In the genomic region with DNA sequence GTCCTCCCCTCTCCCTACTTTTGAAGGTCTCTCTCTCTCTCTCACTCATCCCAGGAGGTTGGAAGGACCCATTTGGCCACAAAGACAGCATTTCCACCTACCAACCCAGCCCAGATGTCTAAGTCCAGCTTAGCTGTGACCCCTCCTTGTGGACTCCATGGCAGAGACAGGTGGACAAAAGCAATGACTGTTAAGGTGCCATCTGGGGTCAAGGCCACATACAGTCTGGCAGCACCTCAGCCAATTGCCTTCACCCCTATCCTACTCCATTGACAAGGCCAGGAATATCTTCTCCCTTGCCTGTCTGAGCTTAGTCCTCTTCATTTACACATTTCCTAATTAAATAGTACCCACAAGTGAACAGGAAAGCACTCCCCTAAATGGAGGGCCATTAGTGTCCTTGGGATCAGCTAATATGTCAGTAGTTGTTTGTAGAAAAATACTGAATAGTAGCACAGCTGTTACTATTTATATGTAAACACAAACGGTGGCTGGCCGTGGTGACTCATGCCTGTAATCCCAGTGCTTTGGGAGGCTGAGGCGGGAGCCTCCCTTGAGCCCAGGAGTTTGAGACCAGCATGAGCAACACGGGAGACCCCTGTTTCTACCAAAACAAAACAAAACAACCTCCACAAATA, we compare ENCODE assay signal across 1 cellular context.
TF ChIP-seq lines count a peak whose summit lies in the region.

No MANE protein-coding gene starts in this region.

TF ChIP-seq in HepG2, 621 proteins besides CTCF, POLR2A, EP300 and RAD21 (continued from another document and continues in another):
- TF ChIP-seq, protein P1, sequence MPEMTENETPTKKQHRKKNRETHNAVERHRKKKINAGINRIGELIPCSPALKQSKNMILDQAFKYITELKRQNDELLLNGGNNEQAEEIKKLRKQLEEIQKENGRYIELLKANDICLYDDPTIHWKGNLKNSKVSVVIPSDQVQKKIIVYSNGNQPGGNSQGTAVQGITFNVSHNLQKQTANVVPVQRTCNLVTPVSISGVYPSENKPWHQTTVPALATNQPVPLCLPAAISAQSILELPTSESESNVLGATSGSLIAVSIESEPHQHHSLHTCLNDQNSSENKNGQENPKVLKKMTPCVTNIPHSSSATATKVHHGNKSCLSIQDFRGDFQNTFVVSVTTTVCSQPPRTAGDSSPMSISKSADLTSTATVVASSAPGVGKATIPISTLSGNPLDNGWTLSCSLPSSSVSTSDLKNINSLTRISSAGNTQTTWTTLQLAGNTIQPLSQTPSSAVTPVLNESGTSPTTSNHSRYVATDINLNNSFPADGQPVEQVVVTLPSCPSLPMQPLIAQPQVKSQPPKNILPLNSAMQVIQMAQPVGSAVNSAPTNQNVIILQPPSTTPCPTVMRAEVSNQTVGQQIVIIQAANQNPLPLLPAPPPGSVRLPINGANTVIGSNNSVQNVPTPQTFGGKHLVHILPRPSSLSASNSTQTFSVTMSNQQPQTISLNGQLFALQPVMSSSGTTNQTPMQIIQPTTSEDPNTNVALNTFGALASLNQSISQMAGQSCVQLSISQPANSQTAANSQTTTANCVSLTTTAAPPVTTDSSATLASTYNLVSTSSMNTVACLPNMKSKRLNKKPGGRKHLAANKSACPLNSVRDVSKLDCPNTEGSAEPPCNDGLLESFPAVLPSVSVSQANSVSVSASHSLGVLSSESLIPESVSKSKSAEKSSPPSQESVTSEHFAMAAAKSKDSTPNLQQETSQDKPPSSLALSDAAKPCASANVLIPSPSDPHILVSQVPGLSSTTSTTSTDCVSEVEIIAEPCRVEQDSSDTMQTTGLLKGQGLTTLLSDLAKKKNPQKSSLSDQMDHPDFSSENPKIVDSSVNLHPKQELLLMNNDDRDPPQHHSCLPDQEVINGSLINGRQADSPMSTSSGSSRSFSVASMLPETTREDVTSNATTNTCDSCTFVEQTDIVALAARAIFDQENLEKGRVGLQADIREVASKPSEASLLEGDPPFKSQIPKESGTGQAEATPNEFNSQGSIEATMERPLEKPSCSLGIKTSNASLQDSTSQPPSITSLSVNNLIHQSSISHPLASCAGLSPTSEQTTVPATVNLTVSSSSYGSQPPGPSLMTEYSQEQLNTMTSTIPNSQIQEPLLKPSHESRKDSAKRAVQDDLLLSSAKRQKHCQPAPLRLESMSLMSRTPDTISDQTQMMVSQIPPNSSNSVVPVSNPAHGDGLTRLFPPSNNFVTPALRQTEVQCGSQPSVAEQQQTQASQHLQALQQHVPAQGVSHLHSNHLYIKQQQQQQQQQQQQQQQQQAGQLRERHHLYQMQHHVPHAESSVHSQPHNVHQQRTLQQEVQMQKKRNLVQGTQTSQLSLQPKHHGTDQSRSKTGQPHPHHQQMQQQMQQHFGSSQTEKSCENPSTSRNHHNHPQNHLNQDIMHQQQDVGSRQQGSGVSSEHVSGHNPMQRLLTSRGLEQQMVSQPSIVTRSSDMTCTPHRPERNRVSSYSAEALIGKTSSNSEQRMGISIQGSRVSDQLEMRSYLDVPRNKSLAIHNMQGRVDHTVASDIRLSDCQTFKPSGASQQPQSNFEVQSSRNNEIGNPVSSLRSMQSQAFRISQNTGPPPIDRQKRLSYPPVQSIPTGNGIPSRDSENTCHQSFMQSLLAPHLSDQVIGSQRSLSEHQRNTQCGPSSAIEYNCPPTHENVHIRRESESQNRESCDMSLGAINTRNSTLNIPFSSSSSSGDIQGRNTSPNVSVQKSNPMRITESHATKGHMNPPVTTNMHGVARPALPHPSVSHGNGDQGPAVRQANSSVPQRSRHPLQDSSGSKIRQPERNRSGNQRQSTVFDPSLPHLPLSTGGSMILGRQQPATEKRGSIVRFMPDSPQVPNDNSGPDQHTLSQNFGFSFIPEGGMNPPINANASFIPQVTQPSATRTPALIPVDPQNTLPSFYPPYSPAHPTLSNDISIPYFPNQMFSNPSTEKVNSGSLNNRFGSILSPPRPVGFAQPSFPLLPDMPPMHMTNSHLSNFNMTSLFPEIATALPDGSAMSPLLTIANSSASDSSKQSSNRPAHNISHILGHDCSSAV (CRISPR knock-in tag; IDR thresholded peaks at IDR 0.05; ENCODE audit: borderline replicate concordance): no peak
- TF ChIP-seq TEAD2 (CRISPR knock-in tag; IDR thresholded peaks at IDR 0.05): no peak
- TF ChIP-seq KAT7 (CRISPR knock-in tag; IDR thresholded peaks at IDR 0.05; ENCODE audit: borderline replicate concordance): no peak
- TF ChIP-seq NR2C2 (CRISPR knock-in tag; IDR thresholded peaks at IDR 0.05; ENCODE audit: borderline replicate concordance): peak; percentile 89
- TF ChIP-seq ZNF224 (CRISPR knock-in tag; IDR thresholded peaks at IDR 0.05): 0 out of 2 replicates have a peak, but pooled peaks have one; percentile 44
- no peak for TF ChIP-seq NFE2 (CRISPR knock-in tag; IDR thresholded peaks at IDR 0.05)
- peak; percentile 48; the same call in 1 of the 2 replicates for TF ChIP-seq SALL2 (CRISPR knock-in tag; IDR thresholded peaks at IDR 0.05)
- peak; percentile 98 for TF ChIP-seq TBX2 (CRISPR knock-in tag; IDR thresholded peaks at IDR 0.05; ENCODE audit: borderline replicate concordance)
- TF ChIP-seq MTF2 (CRISPR knock-in tag; IDR thresholded peaks at IDR 0.05; ENCODE audit: borderline replicate concordance): no peak
- no peak for TF ChIP-seq PAX8 (CRISPR knock-in tag; IDR thresholded peaks at IDR 0.05; ENCODE audit: borderline replicate concordance)
- peak; percentile 62; the same call in 1 of the 2 replicates for TF ChIP-seq REPIN1 (CRISPR knock-in tag; IDR thresholded peaks at IDR 0.05; ENCODE audit: borderline replicate concordance, low read depth)
- TF ChIP-seq ZNF670 (CRISPR knock-in tag; IDR thresholded peaks at IDR 0.05; ENCODE audit: borderline replicate concordance): peak; percentile 61; the same call in 1 of the 2 replicates
- no peak for TF ChIP-seq ARHGAP35 (CRISPR knock-in tag; IDR thresholded peaks at IDR 0.05; ENCODE audit: borderline replicate concordance)
- TF ChIP-seq, protein P2, sequence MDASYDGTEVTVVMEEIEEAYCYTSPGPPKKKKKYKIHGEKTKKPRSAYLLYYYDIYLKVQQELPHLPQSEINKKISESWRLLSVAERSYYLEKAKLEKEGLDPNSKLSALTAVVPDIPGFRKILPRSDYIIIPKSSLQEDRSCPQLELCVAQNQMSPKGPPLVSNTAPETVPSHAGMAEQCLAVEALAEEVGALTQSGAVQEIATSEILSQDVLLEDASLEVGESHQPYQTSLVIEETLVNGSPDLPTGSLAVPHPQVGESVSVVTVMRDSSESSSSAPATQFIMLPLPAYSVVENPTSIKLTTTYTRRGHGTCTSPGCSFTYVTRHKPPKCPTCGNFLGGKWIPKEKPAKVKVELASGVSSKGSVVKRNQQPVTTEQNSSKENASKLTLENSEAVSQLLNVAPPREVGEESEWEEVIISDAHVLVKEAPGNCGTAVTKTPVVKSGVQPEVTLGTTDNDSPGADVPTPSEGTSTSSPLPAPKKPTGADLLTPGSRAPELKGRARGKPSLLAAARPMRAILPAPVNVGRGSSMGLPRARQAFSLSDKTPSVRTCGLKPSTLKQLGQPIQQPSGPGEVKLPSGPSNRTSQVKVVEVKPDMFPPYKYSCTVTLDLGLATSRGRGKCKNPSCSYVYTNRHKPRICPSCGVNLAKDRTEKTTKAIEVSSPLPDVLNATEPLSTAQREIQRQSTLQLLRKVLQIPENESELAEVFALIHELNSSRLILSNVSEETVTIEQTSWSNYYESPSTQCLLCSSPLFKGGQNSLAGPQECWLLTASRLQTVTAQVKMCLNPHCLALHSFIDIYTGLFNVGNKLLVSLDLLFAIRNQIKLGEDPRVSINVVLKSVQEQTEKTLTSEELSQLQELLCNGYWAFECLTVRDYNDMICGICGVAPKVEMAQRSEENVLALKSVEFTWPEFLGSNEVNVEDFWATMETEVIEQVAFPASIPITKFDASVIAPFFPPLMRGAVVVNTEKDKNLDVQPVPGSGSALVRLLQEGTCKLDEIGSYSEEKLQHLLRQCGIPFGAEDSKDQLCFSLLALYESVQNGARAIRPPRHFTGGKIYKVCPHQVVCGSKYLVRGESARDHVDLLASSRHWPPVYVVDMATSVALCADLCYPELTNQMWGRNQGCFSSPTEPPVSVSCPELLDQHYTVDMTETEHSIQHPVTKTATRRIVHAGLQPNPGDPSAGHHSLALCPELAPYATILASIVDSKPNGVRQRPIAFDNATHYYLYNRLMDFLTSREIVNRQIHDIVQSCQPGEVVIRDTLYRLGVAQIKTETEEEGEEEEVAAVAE (CRISPR knock-in tag; IDR thresholded peaks at IDR 0.05; ENCODE audit: borderline replicate concordance): 0 out of 2 replicates have a peak, but pooled peaks have one; percentile 20
- no peak for TF ChIP-seq ZNF33A (CRISPR knock-in tag; IDR thresholded peaks at IDR 0.05; ENCODE audit: borderline replicate concordance)
- peak; percentile 81 for TF ChIP-seq NCOA2 (CRISPR knock-in tag; IDR thresholded peaks at IDR 0.05)
- 0 out of 2 replicates have a peak, but pooled peaks have one; percentile 51 for TF ChIP-seq ZFP90 (CRISPR knock-in tag; IDR thresholded peaks at IDR 0.05; ENCODE audit: borderline replicate concordance)
- TF ChIP-seq HNRNPH1 (optimal IDR thresholded peaks at IDR 0.05; ENCODE audit: low read depth, low read length): no peak
- no peak; the same call in 1 of the 2 replicates for TF ChIP-seq ZNF362 (CRISPR knock-in tag; IDR thresholded peaks at IDR 0.05; ENCODE audit: borderline replicate concordance)
- TF ChIP-seq, protein P3, sequence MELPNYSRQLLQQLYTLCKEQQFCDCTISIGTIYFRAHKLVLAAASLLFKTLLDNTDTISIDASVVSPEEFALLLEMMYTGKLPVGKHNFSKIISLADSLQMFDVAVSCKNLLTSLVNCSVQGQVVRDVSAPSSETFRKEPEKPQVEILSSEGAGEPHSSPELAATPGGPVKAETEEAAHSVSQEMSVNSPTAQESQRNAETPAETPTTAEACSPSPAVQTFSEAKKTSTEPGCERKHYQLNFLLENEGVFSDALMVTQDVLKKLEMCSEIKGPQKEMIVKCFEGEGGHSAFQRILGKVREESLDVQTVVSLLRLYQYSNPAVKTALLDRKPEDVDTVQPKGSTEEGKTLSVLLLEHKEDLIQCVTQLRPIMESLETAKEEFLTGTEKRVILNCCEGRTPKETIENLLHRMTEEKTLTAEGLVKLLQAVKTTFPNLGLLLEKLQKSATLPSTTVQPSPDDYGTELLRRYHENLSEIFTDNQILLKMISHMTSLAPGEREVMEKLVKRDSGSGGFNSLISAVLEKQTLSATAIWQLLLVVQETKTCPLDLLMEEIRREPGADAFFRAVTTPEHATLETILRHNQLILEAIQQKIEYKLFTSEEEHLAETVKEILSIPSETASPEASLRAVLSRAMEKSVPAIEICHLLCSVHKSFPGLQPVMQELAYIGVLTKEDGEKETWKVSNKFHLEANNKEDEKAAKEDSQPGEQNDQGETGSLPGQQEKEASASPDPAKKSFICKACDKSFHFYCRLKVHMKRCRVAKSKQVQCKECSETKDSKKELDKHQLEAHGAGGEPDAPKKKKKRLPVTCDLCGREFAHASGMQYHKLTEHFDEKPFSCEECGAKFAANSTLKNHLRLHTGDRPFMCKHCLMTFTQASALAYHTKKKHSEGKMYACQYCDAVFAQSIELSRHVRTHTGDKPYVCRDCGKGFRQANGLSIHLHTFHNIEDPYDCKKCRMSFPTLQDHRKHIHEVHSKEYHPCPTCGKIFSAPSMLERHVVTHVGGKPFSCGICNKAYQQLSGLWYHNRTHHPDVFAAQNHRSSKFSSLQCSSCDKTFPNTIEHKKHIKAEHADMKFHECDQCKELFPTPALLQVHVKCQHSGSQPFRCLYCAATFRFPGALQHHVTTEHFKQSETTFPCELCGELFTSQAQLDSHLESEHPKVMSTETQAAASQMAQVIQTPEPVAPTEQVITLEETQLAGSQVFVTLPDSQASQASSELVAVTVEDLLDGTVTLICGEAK (IDR thresholded peaks at IDR 0.05): no peak
- TF ChIP-seq, protein P3 (CRISPR knock-in tag; IDR thresholded peaks at IDR 0.05): peak; percentile 74; the same call in 1 of the 2 replicates
- TF ChIP-seq TRAFD1 (CRISPR knock-in tag; IDR thresholded peaks at IDR 0.05; ENCODE audit: borderline replicate concordance): no peak
